In genomic region chr1:44808938-44809917, GRCh38 we compare ENCODE assay signal across 8 cellular contexts.
DNase-seq lines count a peak whose midpoint lies in the region; ATAC-seq lines count a peak whose summit lies in the region.

No MANE protein-coding gene starts in this region.

- DNase-seq in T follicular helper cell (ENCODE audit: low read depth) (peak; percentile 89), iris pigment epithelial cell (ENCODE audit: low read depth) (peak; percentile 82), NCI-H774 (lab: John Stamatoyannopoulos, UW) (no peak), DMS 273 (lab: John Stamatoyannopoulos, UW; ENCODE audit: unreplicated experiment) (no peak)
- peak; percentile 93 for DNase-seq in stimulated activated CD4-positive, alpha-beta T cell treated with anti-CD3 and anti-CD28 coated beads, Interleukin-1b, Interleukin-23, amount 100 ng/mL, for 48 hours

- ATAC-seq in GM18517 (IDR thresholded peaks at IDR 0.05; ENCODE audit: unreplicated experiment) (peak; percentile 53), HG03095 (IDR thresholded peaks at IDR 0.05; ENCODE audit: unreplicated experiment) (peak; percentile 45)

- peak overlapping the region; percentile 98 for H3K27ac ChIP-seq in angular gyrus (ENCODE audit: low read depth, low read length)

Comparison
In these comparisons a context has a peak if more than half of its experiments do, and no peak if none do; other contexts are left out.
1. DNase-seq: peak in T follicular helper cell (single experiment), iris pigment epithelial cell (single experiment) and stimulated activated CD4-positive, alpha-beta T cell treated with anti-CD3 and anti-CD28 coated beads, Interleukin-1b, Interleukin-23, amount 100 ng/mL, for 48 hours (single experiment); none in NCI-H774 (single experiment) and DMS 273 (single experiment).